16 cellular contexts compared by ENCODE assay signal in the genomic region with DNA sequence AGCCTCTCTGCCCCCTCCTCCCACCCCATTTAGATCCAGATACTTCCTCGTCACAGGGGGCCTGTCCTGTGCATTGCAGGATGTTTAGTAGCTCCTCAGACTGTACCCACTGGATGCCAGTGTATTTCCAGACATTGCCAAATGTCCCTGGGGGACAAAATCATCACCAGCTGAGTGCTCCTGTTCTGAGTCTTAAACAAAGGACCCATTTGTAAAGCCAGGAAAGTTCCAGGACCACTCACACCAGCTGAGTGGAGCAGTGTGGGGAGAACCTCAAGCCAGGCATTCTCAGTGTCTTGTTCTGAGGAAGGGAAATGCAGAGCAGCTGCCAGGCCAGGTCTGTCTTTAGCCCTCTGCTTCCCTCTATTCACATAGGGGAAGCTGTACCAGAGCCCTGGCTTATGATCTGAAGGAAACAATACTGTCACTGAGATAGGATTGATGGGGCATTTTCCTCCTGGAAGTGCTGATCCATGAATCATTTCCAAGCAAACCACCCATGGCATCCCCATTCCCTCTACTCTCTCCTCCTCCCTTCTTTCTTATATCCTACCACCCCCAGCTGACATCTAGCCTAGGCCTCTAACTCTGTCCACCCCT.
"Had no signal": no experiment of that assay in that cellular context is flagged by ENCODE, and none has a peak within 500 bp of the region (broad histone marks: within the 10 kb centered on the region; RNA-seq: fewer than 3 reads in every experiment).

No MANE protein-coding gene starts in this region.

- H3K9me3 ChIP-seq: body of pancreas, gastroesophageal sphincter, left ventricle myocardium inferior, psoas muscle had no signal

- H3K4me1 Mint-ChIP-seq: stimulated activated effector memory CD8-positive, alpha-beta T cell treated with anti-CD3 and anti-CD28 coated beads, Interleukin-12 subunit alpha, Interleukin-12 subunit beta, amount 100 ng/mL, for 72 hours had no signal

- H3K9me3 Mint-ChIP-seq: memory B cell; natural killer cell treated with Interleukin-12 subunit alpha and Interleukin-12 subunit beta and Interleukin-15 and Interleukin-18, amount 100 ng/mL, for 72 hours; stimulated activated effector memory CD8-positive, alpha-beta T cell treated with anti-CD3 and anti-CD28 coated beads, Interleukin-12 subunit alpha, Interleukin-12 subunit beta, amount 100 ng/mL, for 72 hours had no signal

- ATAC-seq: body of pancreas; gastroesophageal sphincter; natural killer cell treated with Interleukin-12 subunit alpha and Interleukin-12 subunit beta and Interleukin-15 and Interleukin-18, amount 100 ng/mL, for 72 hours; psoas muscle; stimulated activated effector memory CD8-positive, alpha-beta T cell treated with anti-CD3 and anti-CD28 coated beads, Interleukin-12 subunit alpha, Interleukin-12 subunit beta, amount 100 ng/mL, for 72 hours had no signal

- H3K27ac ChIP-seq: body of pancreas, gastroesophageal sphincter, left ventricle myocardium inferior, psoas muscle had no signal

- H3K27me3 ChIP-seq: body of pancreas, gastroesophageal sphincter had no signal

- H3K36me3 ChIP-seq: left ventricle myocardium inferior had no signal

- H3K27ac Mint-ChIP-seq: activated naive CD8-positive, alpha-beta T cell; memory B cell; natural killer cell treated with Interleukin-12 subunit alpha and Interleukin-12 subunit beta and Interleukin-15 and Interleukin-18, amount 100 ng/mL, for 72 hours; stimulated activated effector memory CD8-positive, alpha-beta T cell treated with anti-CD3 and anti-CD28 coated beads, Interleukin-12 subunit alpha, Interleukin-12 subunit beta, amount 100 ng/mL, for 72 hours had no signal

- H3K4me1 ChIP-seq: body of pancreas, gastroesophageal sphincter, left ventricle myocardium inferior, psoas muscle had no signal

- H3K4me3 ChIP-seq: body of pancreas, gastroesophageal sphincter, left ventricle myocardium inferior, psoas muscle had no signal

- DNase-seq: activated CD4-positive, alpha-beta T cell treated with anti-CD3 and anti-CD28 coated beads, Interleukin-2, amount 50 U/mL, for 1 hour; activated CD8-positive, alpha-beta memory T cell treated with anti-CD3 and anti-CD28 coated beads for 24 hours; activated gamma-delta T cell treated with Interleukin-2 at 50 U/mL for 16 hours; amniotic stem cell; body of pancreas; effector memory CD4-positive, alpha-beta T cell; hippocampal formation; kidney; left ventricle myocardium inferior; occipital lobe; psoas muscle had no signal

- H3K4me3 Mint-ChIP-seq: activated naive CD8-positive, alpha-beta T cell; memory B cell; natural killer cell treated with Interleukin-12 subunit alpha and Interleukin-12 subunit beta and Interleukin-15 and Interleukin-18, amount 100 ng/mL, for 72 hours; stimulated activated effector memory CD8-positive, alpha-beta T cell treated with anti-CD3 and anti-CD28 coated beads, Interleukin-12 subunit alpha, Interleukin-12 subunit beta, amount 100 ng/mL, for 72 hours had no signal

- H3K36me3 Mint-ChIP-seq: activated naive CD8-positive, alpha-beta T cell; natural killer cell treated with Interleukin-12 subunit alpha and Interleukin-12 subunit beta and Interleukin-15 and Interleukin-18, amount 100 ng/mL, for 72 hours; stimulated activated effector memory CD8-positive, alpha-beta T cell treated with anti-CD3 and anti-CD28 coated beads, Interleukin-12 subunit alpha, Interleukin-12 subunit beta, amount 100 ng/mL, for 72 hours had no signal

- H3K27me3 Mint-ChIP-seq: activated naive CD8-positive, alpha-beta T cell; memory B cell; natural killer cell treated with Interleukin-12 subunit alpha and Interleukin-12 subunit beta and Interleukin-15 and Interleukin-18, amount 100 ng/mL, for 72 hours had no signal
